Comparison of ENCODE assay signal across 2 cellular contexts in the genomic region with DNA sequence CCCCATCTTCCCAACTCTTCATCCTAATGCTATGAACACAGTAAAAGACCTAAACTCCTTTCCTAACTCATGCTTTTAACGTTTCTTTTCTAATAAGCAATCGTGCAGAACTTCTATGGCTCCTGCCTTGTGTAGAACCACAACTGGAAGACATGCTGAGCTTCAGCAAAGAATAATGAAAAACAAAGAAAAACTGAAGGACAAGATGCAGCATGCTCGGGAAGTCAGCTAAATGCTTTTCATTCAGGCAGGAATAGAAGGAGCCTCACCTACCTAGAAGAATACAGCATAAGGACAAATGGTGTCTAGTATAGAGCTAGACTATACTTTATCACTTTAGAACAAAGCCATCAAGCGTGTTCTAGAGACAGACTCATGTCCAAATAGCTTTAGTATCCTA.
A peak's percentile ranks its signal among the peaks of the same experiment; 100 is the strongest.
TF ChIP-seq lines count a peak whose summit lies in the region.

No MANE protein-coding gene starts in this region.

TF ChIP-seq in HEK293, 187 proteins besides CTCF, POLR2A, EP300 and RAD21:
- TF ChIP-seq, protein P1, sequence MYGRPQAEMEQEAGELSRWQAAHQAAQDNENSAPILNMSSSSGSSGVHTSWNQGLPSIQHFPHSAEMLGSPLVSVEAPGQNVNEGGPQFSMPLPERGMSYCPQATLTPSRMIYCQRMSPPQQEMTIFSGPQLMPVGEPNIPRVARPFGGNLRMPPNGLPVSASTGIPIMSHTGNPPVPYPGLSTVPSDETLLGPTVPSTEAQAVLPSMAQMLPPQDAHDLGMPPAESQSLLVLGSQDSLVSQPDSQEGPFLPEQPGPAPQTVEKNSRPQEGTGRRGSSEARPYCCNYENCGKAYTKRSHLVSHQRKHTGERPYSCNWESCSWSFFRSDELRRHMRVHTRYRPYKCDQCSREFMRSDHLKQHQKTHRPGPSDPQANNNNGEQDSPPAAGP (tag by site-specific recombination; IDR thresholded peaks at IDR 0.05), result no peak
- TF ChIP-seq ZIC2 (tag by site-specific recombination; IDR thresholded peaks at IDR 0.05), result no peak
- TF ChIP-seq GFI1B (tag by site-specific recombination; IDR thresholded peaks at IDR 0.05), result no peak
- no peak for TF ChIP-seq GLIS1 (tag by site-specific recombination; IDR thresholded peaks at IDR 0.05)
- no peak for TF ChIP-seq ZNF138 (tag by site-specific recombination; IDR thresholded peaks at IDR 0.05; ENCODE audit: borderline replicate concordance)
- no peak for TF ChIP-seq KLF1 (tag by site-specific recombination; IDR thresholded peaks at IDR 0.05)
- TF ChIP-seq ZNF639 (tag by site-specific recombination; IDR thresholded peaks at IDR 0.05), result no peak
- 0 out of 2 replicates have a peak, but pooled peaks have one; percentile 3 for TF ChIP-seq PRDM10 (tag by site-specific recombination; IDR thresholded peaks at IDR 0.05)
- TF ChIP-seq, protein P2, sequence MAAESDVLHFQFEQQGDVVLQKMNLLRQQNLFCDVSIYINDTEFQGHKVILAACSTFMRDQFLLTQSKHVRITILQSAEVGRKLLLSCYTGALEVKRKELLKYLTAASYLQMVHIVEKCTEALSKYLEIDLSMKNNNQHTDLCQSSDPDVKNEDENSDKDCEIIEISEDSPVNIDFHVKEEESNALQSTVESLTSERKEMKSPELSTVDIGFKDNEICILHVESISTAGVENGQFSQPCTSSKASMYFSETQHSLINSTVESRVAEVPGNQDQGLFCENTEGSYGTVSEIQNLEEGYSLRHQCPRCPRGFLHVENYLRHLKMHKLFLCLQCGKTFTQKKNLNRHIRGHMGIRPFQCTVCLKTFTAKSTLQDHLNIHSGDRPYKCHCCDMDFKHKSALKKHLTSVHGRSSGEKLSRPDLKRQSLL (tag by site-specific recombination; IDR thresholded peaks at IDR 0.05), result no peak
- no peak for TF ChIP-seq ZNF544 (tag by site-specific recombination; IDR thresholded peaks at IDR 0.05)
- TF ChIP-seq ZNF600 (tag by site-specific recombination; IDR thresholded peaks at IDR 0.05), result 0 out of 2 replicates have a peak, but pooled peaks have one; percentile 5

TF ChIP-seq in K562, 482 proteins besides CTCF, POLR2A, EP300 and RAD21:
- TF ChIP-seq ESRRB (CRISPR knock-in tag; IDR thresholded peaks at IDR 0.05; ENCODE audit: borderline replicate concordance) (0 out of 2 replicates have a peak, but pooled peaks have one; percentile 48), ZSCAN29 (IDR thresholded peaks at IDR 0.05) (no peak)
TF ChIP-seq in K562: peak in this region for 1.
